Comparison of ENCODE assay signal across 14 cellular contexts in the genomic region with DNA sequence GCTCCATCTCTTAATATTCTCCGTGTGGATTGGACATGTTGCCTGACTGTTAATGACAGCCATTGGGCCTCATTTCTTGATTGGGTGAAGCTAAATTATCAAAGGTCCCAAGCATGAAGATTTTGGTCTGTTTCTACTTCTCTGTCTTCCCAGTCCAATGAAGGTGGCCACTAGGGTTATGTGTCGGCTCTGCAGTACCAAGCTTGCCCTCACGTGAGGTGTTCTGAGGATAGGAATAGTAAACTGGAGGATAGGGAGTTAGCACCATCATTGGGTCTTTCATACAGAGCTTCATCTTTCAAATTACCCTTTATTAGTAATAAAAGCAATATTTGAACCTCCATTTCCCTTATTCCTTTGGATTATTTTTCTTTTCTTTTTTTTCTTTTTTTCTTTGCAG. TPM values are rescaled to one million over a fixed set of nuclear protein-coding genes. Genes with fewer than 3 reads are reported as not detected.
A peak's percentile ranks its signal among the peaks of the same experiment; 100 is the strongest.
DNase-seq lines count a peak whose midpoint lies in the region; ATAC-seq and TF ChIP-seq lines count a peak whose summit lies in the region.
"Had no signal": no experiment of that assay in that cellular context is flagged by ENCODE, and none has a peak within 500 bp of the region (broad histone marks: within the 10 kb centered on the region; RNA-seq: fewer than 3 reads in every experiment).

No MANE protein-coding gene starts in this region.

- no peak overlapping the region for H3K9ac ChIP-seq in HCT116 (ENCODE audit: low read length)
- H3K9ac ChIP-seq: BLaER1 had no signal

- H3K36me3 ChIP-seq in HCT116 (ENCODE audit: control insufficient read depth in 1 of 2, insufficient read depth in 2 of 2, low read length in 2 of 2), result no peaks in the 10 kb centered on the region
- no peaks in the 10 kb centered on the region for H3K36me3 ChIP-seq in osteoblast (ENCODE audit: insufficient read depth, low read length)
- H3K36me3 ChIP-seq: BLaER1 had no signal

- no peaks in the 10 kb centered on the region for H3K79me2 ChIP-seq in HCT116 (ENCODE audit: insufficient read depth, low read length)
- H3K79me2 ChIP-seq in osteoblast (ENCODE audit: insufficient read depth, low read length), result no peaks in the 10 kb centered on the region

- RAD21 ChIA-PET in HCT116 (lab: Charles Lee; ENCODE audit: low non-redundant PET in 1 of 2, low total read pairs in 2 of 2, uncharacterized antibody in 2 of 2, unreplicated experiment in 2 of 2), result no interaction called here

- TF ChIP-seq CTCF in GM12864 (IDR thresholded peaks at IDR 0.05; ENCODE audit: low read depth, low read length, missing control alignments), result peak; percentile 15
- peak in 1 of 3 experiments; percentile 23; a peak in 1 of 6 replicates for TF ChIP-seq CTCF in HCT116 (IDR thresholded peaks at IDR 0.05 in 2 of 3, conservative IDR thresholded peaks at IDR 0.05 in 1 of 3; ENCODE audit: borderline replicate concordance in 1 of 3, insufficient read depth in 1 of 3, low read depth in 2 of 3, low read length in 2 of 3)
- TF ChIP-seq CTCF in WTC11 (IDR thresholded peaks at IDR 0.05), result no peak
- TF ChIP-seq CTCF in osteoblast (IDR thresholded peaks at IDR 0.05; ENCODE audit: extremely low read depth, low read depth, low read length), result peak; percentile 6

- H4K20me1 ChIP-seq in HCT116 (ENCODE audit: insufficient read depth) (no peaks in the 10 kb centered on the region), osteoblast (ENCODE audit: insufficient read depth, low read length) (no peaks in the 10 kb centered on the region)
- H4K20me1 ChIP-seq: BLaER1 had no signal

- H3K4me2 ChIP-seq in HCT116 (ENCODE audit: low read length) (no peak overlapping the region), osteoblast (ENCODE audit: insufficient read depth, low read length) (no peak overlapping the region)
- H3K4me2 ChIP-seq: BLaER1 had no signal

- no peak overlapping the region for H2AFZ ChIP-seq in HCT116 (ENCODE audit: low read depth, low read length, poor library complexity, severe bottlenecking)
- no peak overlapping the region for H2AFZ ChIP-seq in osteoblast (ENCODE audit: low read length)

- H3K4me1 Mint-ChIP-seq in WTC11, result peaks cover 32% of the 10 kb centered on the region
- H3K4me1 Mint-ChIP-seq: CD8-positive, alpha-beta memory T cell; IgD-negative memory B cell had no signal

- H3K9me2 ChIP-seq in HCT116 (ENCODE audit: insufficient read depth), result no peaks in the 10 kb centered on the region

- no peaks in the 10 kb centered on the region for H3K9me3 ChIP-seq in HCT116 (ENCODE audit: control insufficient read depth in 1 of 2, insufficient read depth in 1 of 2, low read depth in 1 of 2, low read length in 2 of 2)
- H3K9me3 ChIP-seq in osteoblast (ENCODE audit: low read depth, low read length), result no peaks in the 10 kb centered on the region
- H3K9me3 ChIP-seq: Caco-2 had no signal

- intact Hi-C loops in HCT116 (cut with micrococcal nuclease), result no loop called here

- H3K27me3 ChIP-seq in HCT116 (ENCODE audit: insufficient read depth, low read length) (no peaks in the 10 kb centered on the region), osteoblast (ENCODE audit: insufficient read depth, low read length) (no peaks in the 10 kb centered on the region)
- H3K27me3 ChIP-seq: BLaER1 had no signal

- no peak overlapping the region for H3K4me3 ChIP-seq in GM12864 (ENCODE audit: low read depth, low read length)
- no peak overlapping the region for H3K4me3 ChIP-seq in HCT116 (replicated peaks in 1 of 2; ENCODE audit: low read depth in 1 of 2, low read length in 2 of 2)
- no peak overlapping the region for H3K4me3 ChIP-seq in osteoblast (ENCODE audit: insufficient read depth, low read length)
- H3K4me3 ChIP-seq: BLaER1 had no signal

- no peak overlapping the region for H3K4me3 Mint-ChIP-seq in WTC11
- H3K4me3 Mint-ChIP-seq: CD8-positive, alpha-beta memory T cell; IgD-negative memory B cell had no signal

- H3K4me1 ChIP-seq in HCT116 (ENCODE audit: control insufficient read depth in 1 of 2, insufficient read depth in 2 of 2, low read length in 2 of 2) (peaks cover 0 to 2% of the 10 kb centered on the region in 2 experiments; a peak in 1 of 4 replicates), osteoblast (ENCODE audit: insufficient read depth, low read length) (peaks cover 8% of the 10 kb centered on the region)
- H3K4me1 ChIP-seq: Caco-2 had no signal

- no peak overlapping the region for H3K27ac Mint-ChIP-seq in WTC11
- H3K27ac Mint-ChIP-seq: CD8-positive, alpha-beta memory T cell had no signal

- no TSS peak for BruUV-seq in HCT116 (replicated peaks; lab: Mats Ljungman, UMichigan)

- TF ChIP-seq POLR2A in HCT116 (IDR thresholded peaks at IDR 0.05; ENCODE audit: borderline replicate concordance, extremely low read depth, insufficient read depth, insufficient read length), result no peak

- H3K36me3 Mint-ChIP-seq in WTC11, result no peaks in the 10 kb centered on the region; the same call in 1 of the 2 replicates
- H3K36me3 Mint-ChIP-seq: CD8-positive, alpha-beta memory T cell had no signal

- ATAC-seq in HCT116 (peak; percentile 71; the same call in 1 of the 2 replicates), WTC11 (peak; percentile 47; the same call in 1 of the 2 replicates)

- POLR2A ChIA-PET in HCT116 (lab: Charles Lee), result no interaction called here
- POLR2A ChIA-PET in WTC11 (lab: Charles Lee), result interaction anchor here (0.7 kb wide), 1 partner anchor 646 kb away, joined by 3 read pairs; no protein-coding TSS in a partner anchor
- POLR2A ChIA-PET in HEK293T (lab: Yijun Ruan, JAX), result no interaction called here

- H3K27ac ChIP-seq in HCT116 (ENCODE audit: low read depth, low read length), result no peak overlapping the region
- H3K27ac ChIP-seq in osteoblast (ENCODE audit: low read depth, low read length), result no peak overlapping the region
- H3K27ac ChIP-seq: BLaER1 had no signal

- no peak for DNase-seq in GM12864 (ENCODE audit: low read depth)
- no peak for DNase-seq in HCT116 (ENCODE audit: low read depth, low spot score)
- no peak for DNase-seq in WTC11 (ENCODE audit: low spot score)
- DNase-seq in osteoblast (ENCODE audit: insufficient read length, low spot score, missing footprints), result no peak
- DNase-seq in hypothalamus (lab: John Stamatoyannopoulos, UW), result no peak
- DNase-seq in NCI-H1694 (lab: John Stamatoyannopoulos, UW), result no peak
- no peak for DNase-seq in HEK293T (ENCODE audit: extremely low spot score)
- DNase-seq: Caco-2; CD8-positive, alpha-beta memory T cell; GDM1; HCEC 1CT; KG1 had no signal

- H3K9me3 Mint-ChIP-seq in WTC11, result peaks cover 15% of the 10 kb centered on the region
- H3K9me3 Mint-ChIP-seq: CD8-positive, alpha-beta memory T cell; IgD-negative memory B cell had no signal

- no peak for TF ChIP-seq RAD21 in HCT116 (IDR thresholded peaks at IDR 0.05; ENCODE audit: low read depth)

- H3K27me3 Mint-ChIP-seq in WTC11 (ENCODE audit: low read depth), result no peaks in the 10 kb centered on the region
- H3K27me3 Mint-ChIP-seq: CD8-positive, alpha-beta memory T cell; IgD-negative memory B cell had no signal

- CTCF ChIA-PET in HCT116 (lab: Charles Lee) (interaction anchor here (1.1 kb wide), 1 partner anchor 24 kb away, joined by 5 read pairs; no protein-coding TSS in a partner anchor), WTC11 (lab: Charles Lee) (interaction anchor here (0.6 to 1.8 kb wide), 10 partner anchors 10 to 813 kb away, joined by 3 to 5 read pairs (median 4); no protein-coding TSS in a partner anchor), HEK293T (lab: Yijun Ruan, JAX) (interaction anchor here (0.7 kb wide), 1 partner anchor 57 kb away, joined by 5 read pairs; no protein-coding TSS in a partner anchor)

TF ChIP-seq in HCT116, 20 proteins besides CTCF, POLR2A, EP300 and RAD21 (continues in another document):
- TF ChIP-seq SP1 (IDR thresholded peaks at IDR 0.05; ENCODE audit: low read depth), result no peak
- TF ChIP-seq FOSL1 (IDR thresholded peaks at IDR 0.05; ENCODE audit: low read depth), result no peak
- no peak for TF ChIP-seq CBX3 (IDR thresholded peaks at IDR 0.05; ENCODE audit: low read depth)

TF ChIP-seq in WTC11, 78 proteins besides CTCF, POLR2A, EP300 and RAD21:
- TF ChIP-seq NR1H2 (CRISPR knock-in tag; IDR thresholded peaks at IDR 0.05), result no peak

TF ChIP-seq in HEK293T, 16 proteins besides CTCF, POLR2A, EP300 and RAD21:
- TF ChIP-seq NFRKB (IDR thresholded peaks at IDR 0.05) (no peak), FOXM1 (IDR thresholded peaks at IDR 0.05; ENCODE audit: borderline replicate concordance) (no peak), BHLHE40 (IDR thresholded peaks at IDR 0.05; ENCODE audit: borderline replicate concordance) (no peak), TARDBP (IDR thresholded peaks at IDR 0.05) (no peak), HDGF (IDR thresholded peaks at IDR 0.05; ENCODE audit: borderline replicate concordance) (no peak), FOXK2 (IDR thresholded peaks at IDR 0.05) (no peak), SP1 (IDR thresholded peaks at IDR 0.05) (no peak), ELF4 (IDR thresholded peaks at IDR 0.05) (no peak), LEF1 (IDR thresholded peaks at IDR 0.05; ENCODE audit: borderline replicate concordance) (no peak), FOXA1 (IDR thresholded peaks at IDR 0.05) (no peak), L3MBTL2 (conservative IDR thresholded peaks at IDR 0.05) (no peak), SUZ12 (IDR thresholded peaks at IDR 0.05) (no peak), ARNT (IDR thresholded peaks at IDR 0.05) (no peak), CTBP1 (IDR thresholded peaks at IDR 0.05; ENCODE audit: borderline replicate concordance) (no peak)
- TF ChIP-seq, protein P1, sequence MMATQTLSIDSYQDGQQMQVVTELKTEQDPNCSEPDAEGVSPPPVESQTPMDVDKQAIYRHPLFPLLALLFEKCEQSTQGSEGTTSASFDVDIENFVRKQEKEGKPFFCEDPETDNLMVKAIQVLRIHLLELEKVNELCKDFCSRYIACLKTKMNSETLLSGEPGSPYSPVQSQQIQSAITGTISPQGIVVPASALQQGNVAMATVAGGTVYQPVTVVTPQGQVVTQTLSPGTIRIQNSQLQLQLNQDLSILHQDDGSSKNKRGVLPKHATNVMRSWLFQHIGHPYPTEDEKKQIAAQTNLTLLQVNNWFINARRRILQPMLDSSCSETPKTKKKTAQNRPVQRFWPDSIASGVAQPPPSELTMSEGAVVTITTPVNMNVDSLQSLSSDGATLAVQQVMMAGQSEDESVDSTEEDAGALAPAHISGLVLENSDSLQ (IDR thresholded peaks at IDR 0.05), result no peak

RNA-seq across cellular contexts. Expression of a gene that starts 21.9 kb away (rescaled TPM):
- total RNA-seq in HCT116 (2021; ENCODE audit: unreplicated experiment) (32.5 TPM), WTC11 (2021) (56.7 to 69.4 TPM (median 58.4 TPM) in 3 replicates), osteoblast (17.7 and 21.0 TPM in 2 replicates)
- polyA plus RNA-seq in HCT116 (2012), result 14.6 and 16.7 TPM in 2 replicates
